Comparison of ENCODE assay signal across 26 cellular contexts in the genomic region with DNA sequence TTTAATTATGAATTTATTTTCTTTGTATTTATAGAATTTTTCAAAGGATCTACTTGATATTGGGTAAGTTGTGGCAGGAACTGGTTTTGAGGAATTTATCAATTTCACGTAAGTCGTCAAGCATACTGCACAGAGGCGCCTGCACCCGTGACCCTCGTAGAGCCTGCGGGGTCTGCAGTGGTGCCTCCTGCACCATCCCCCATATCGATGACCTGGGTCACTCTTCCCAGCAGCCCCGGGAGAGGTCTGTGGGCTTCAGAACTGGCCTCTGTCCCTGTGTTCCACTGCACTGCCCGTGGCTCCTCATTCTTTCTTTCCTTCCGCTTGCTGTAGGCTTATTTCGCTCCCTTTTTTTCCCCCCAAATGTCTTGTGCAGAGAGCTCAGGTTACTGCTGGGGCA. TPM values are rescaled to one million over a fixed set of nuclear protein-coding genes. Genes with fewer than 3 reads are reported as not detected.
"Had no signal": no experiment of that assay in that cellular context is flagged by ENCODE, and none has a peak within 500 bp of the region (broad histone marks: within the 10 kb centered on the region; RNA-seq: fewer than 3 reads in every experiment).

No MANE protein-coding gene starts in this region.

- ATAC-seq: activated CD4-positive, CD25-positive, alpha-beta regulatory T cell treated with anti-CD3 and anti-CD28 coated beads, Interleukin-2, amount 50 U/mL, for 24 hours; activated CD8-positive, alpha-beta memory T cell treated with anti-CD3 and anti-CD28 coated beads, Interleukin-2, amount 10 ng/mL, durations not matched to agents 7 days and 5 days; heart right ventricle; left lobe of liver had no signal

- DNase-seq: activated CD4-positive, alpha-beta T cell treated with anti-CD3 and anti-CD28 coated beads, Interleukin-2, amount 50 U/mL, for 4 hours; activated CD8-positive, alpha-beta memory T cell treated with anti-CD3 and anti-CD28 coated beads, Interleukin-2, amount 10 ng/mL, durations not matched to agents 7 days and 5 days; activated gamma-delta T cell treated with Interleukin-2 at 50 U/mL for 16 hours; activated naive CD8-positive, alpha-beta T cell treated with anti-CD3 and anti-CD28 coated beads, Interleukin-2, amount 10 ng/mL, durations not matched to agents 7 days and 5 days; activated T-cell treated with anti-CD3 and anti-CD28 coated beads for 4 hours; amniotic stem cell; endodermal cell; heart right ventricle; sigmoid colon; stimulated activated CD4-positive, alpha-beta T cell treated with anti-CD3 and anti-CD28 coated beads, Interleukin-2, amount 100 ng/mL, for 48 hours; stimulated activated CD8-positive, alpha-beta memory T cell treated with anti-CD3 and anti-CD28 coated beads, Interleukin-4, amount 100 ng/mL, for 48 hours; stimulated activated naive CD4-positive, alpha-beta T cell; SW 1271; testis; trophoblast cell had no signal

- H3K27me3 ChIP-seq: breast epithelium, heart right ventricle, sigmoid colon, testis, vagina had no signal

- H3K4me3 Mint-ChIP-seq: activated CD8-positive, alpha-beta memory T cell treated with anti-CD3 and anti-CD28 coated beads, Interleukin-2, amount 10 ng/mL, durations not matched to agents 7 days and 5 days; activated naive CD8-positive, alpha-beta T cell treated with anti-CD3 and anti-CD28 coated beads, Interleukin-2, amount 10 ng/mL, durations not matched to agents 7 days and 5 days; endodermal cell; memory B cell; neural crest cell had no signal

- H3K27ac ChIP-seq: breast epithelium, coronary artery, heart right ventricle, sigmoid colon, SK-N-MC, testis, vagina, VCaP had no signal

- H3K36me3 ChIP-seq: breast epithelium had no signal

- H3K27ac Mint-ChIP-seq: endodermal cell had no signal

- H3K4me1 Mint-ChIP-seq: endodermal cell, neural crest cell had no signal

- H3K9me3 Mint-ChIP-seq: endodermal cell, neural crest cell had no signal

- H3K4me3 ChIP-seq: breast epithelium, coronary artery, heart right ventricle, sigmoid colon, SK-N-MC, smooth muscle cell, testis, vagina had no signal

- H3K9me3 ChIP-seq: sigmoid colon, testis, vagina had no signal

- H3K4me1 ChIP-seq: breast epithelium, heart right ventricle, sigmoid colon, testis, vagina had no signal

- H3K27me3 Mint-ChIP-seq: activated CD8-positive, alpha-beta memory T cell treated with anti-CD3 and anti-CD28 coated beads, Interleukin-2, amount 10 ng/mL, durations not matched to agents 7 days and 5 days; activated naive CD8-positive, alpha-beta T cell treated with anti-CD3 and anti-CD28 coated beads, Interleukin-2, amount 10 ng/mL, durations not matched to agents 7 days and 5 days; memory B cell had no signal

- H3K4me2 ChIP-seq: smooth muscle cell had no signal

RNA-seq across cellular contexts. Expression of a gene that starts 31.5 kb away (rescaled TPM):
- total RNA-seq: fibroblast of villous mesenchyme, smooth muscle cell had no signal
- polyA plus RNA-seq: smooth muscle cell had no signal
